ENCODE assay signal across 28 cellular contexts in genomic region chr2:143608758-143609157, GRCh38.
DNase-seq lines count a peak whose midpoint lies in the region; ATAC-seq, FAIRE-seq and TF ChIP-seq lines count a peak whose summit lies in the region.
"Had no signal": no experiment of that assay in that cellular context is flagged by ENCODE, and none has a peak within 500 bp of the region (broad histone marks: within the 10 kb centered on the region; RNA-seq: fewer than 3 reads in every experiment).

No MANE protein-coding gene starts in this region.

- POLR2A ChIA-PET in GM12878 (lab: Charles Lee), result no interaction called here

- H3K9me3 ChIP-seq in HUES64 (ENCODE audit: insufficient read depth, low read depth, low read length), result no peaks in the 10 kb centered on the region
- no peaks in the 10 kb centered on the region for H3K9me3 ChIP-seq in GM12878 (replicated peaks; ENCODE audit: control insufficient read depth, insufficient read depth, low read length)
- H3K9me3 ChIP-seq: A549 had no signal

- no peak for TF ChIP-seq EP300 in GM12878 (IDR thresholded peaks at IDR 0.05; ENCODE audit: borderline replicate concordance in 1 of 2, control insufficient read depth in 1 of 2, low read depth in 2 of 2, low read length in 2 of 2)

- H3K27ac ChIP-seq in HUES64 (ENCODE audit: low read depth, low read length) (peak overlapping the region; percentile 69; the same call in 1 of the 2 replicates), GM12878 (ENCODE audit: control insufficient read depth, insufficient read depth) (no peak overlapping the region)
- H3K27ac ChIP-seq: A549, HL-60 had no signal

- SMC1A ChIA-PET in GM12878 (lab: Charles Lee; ENCODE audit: uncharacterized antibody, unreplicated experiment), result no interaction called here

- no peaks in the 10 kb centered on the region for H3K79me2 ChIP-seq in GM12878 (ENCODE audit: control insufficient read depth, insufficient read depth, low read length)

- H3K27me3 ChIP-seq in HUES64 (ENCODE audit: insufficient read depth, low read length) (no peaks in the 10 kb centered on the region), GM12878 (replicated peaks in 1 of 2; ENCODE audit: control insufficient read depth in 2 of 2, insufficient read depth in 2 of 2, low read length in 1 of 2) (no peaks in the 10 kb centered on the region)

- H3K4me1 ChIP-seq in HUES64 (ENCODE audit: insufficient read depth, low read length) (peaks cover 32% of the 10 kb centered on the region), GM12878 (ENCODE audit: control insufficient read depth, insufficient read depth, low read length) (no peaks in the 10 kb centered on the region)
- H3K4me1 ChIP-seq: A549 had no signal

- intact Hi-C loops in GM12878 (cut with micrococcal nuclease; ENCODE audit: unreplicated experiment), result no loop called here

- no TSS peak for BruUV-seq in GM12878 (replicated peaks; lab: Mats Ljungman, UMichigan)

- TF ChIP-seq POLR2A in GM12878 (IDR thresholded peaks at IDR 0.05; ENCODE audit: low read depth, low read length), result no peak

- TF ChIP-seq RAD21 in GM12878 (IDR thresholded peaks at IDR 0.05; ENCODE audit: insufficient read depth, low read depth, low read length), result no peak

- in situ Hi-C loops in GM12878 (cut with MboI), result no loop called here

- ATAC-seq in GM12878 (no peak), HG03354 (IDR thresholded peaks at IDR 0.05; ENCODE audit: poor library complexity, severe bottlenecking, unreplicated experiment) (no peak), GM18909 (IDR thresholded peaks at IDR 0.05; ENCODE audit: poor library complexity, unreplicated experiment) (no peak)
- ATAC-seq: A549, HepG2, K562 had no signal

- FAIRE-seq in GM12878 (lab: Jason Lieb, UNC), result peak; percentile 47
- FAIRE-seq: A549, GM12891, H54, HepG2, K562, RCC 7860 had no signal

- peaks cover under 1% of the 10 kb centered on the region for H3K27me3 Mint-ChIP-seq in nephron (ENCODE audit: low read depth)
- H3K27me3 Mint-ChIP-seq: CD4-positive, alpha-beta memory T cell had no signal

- H3K4me2 ChIP-seq in GM12878 (ENCODE audit: control insufficient read depth, insufficient read depth), result no peak overlapping the region
- H3K4me2 ChIP-seq: A549 had no signal

- no peaks in the 10 kb centered on the region for H3K36me3 Mint-ChIP-seq in nephron (ENCODE audit: low read depth)

- CTCF ChIA-PET in GM12878 (lab: Yijun Ruan, JAX), result no interaction called here

- H3K4me3 ChIP-seq in HUES64 (ENCODE audit: low read length), result no peak overlapping the region
- H3K4me3 ChIP-seq in GM12878, result no peak overlapping the region
- H3K4me3 ChIP-seq: A549, K562 had no signal

- H3K9ac ChIP-seq in HUES64 (ENCODE audit: low read depth, low read length) (no peak overlapping the region), GM12878 (ENCODE audit: control insufficient read depth, insufficient read depth, low read length) (no peak overlapping the region)

- H2AFZ ChIP-seq in GM12878 (ENCODE audit: control insufficient read depth, low read depth, low read length), result no peak overlapping the region

- RAD21 ChIA-PET in GM12878 (lab: Charles Lee; ENCODE audit: unreplicated experiment), result no interaction called here

- H3K36me3 ChIP-seq in HUES64 (ENCODE audit: insufficient read depth, low read length) (no peaks in the 10 kb centered on the region), GM12878 (ENCODE audit: control insufficient read depth in 2 of 2, insufficient read depth in 2 of 2, low read length in 1 of 2) (no peaks in the 10 kb centered on the region)

- no peaks in the 10 kb centered on the region for H4K20me1 ChIP-seq in GM12878 (ENCODE audit: control insufficient read depth, insufficient read depth)

- DNase-seq in GM12878 (ENCODE audit: low read depth, low spot score), result no peak
- DNase-seq in superior temporal gyrus (ENCODE audit: extremely low spot score), result peak; percentile 38
- no peak for DNase-seq in NCI-H2107 (lab: John Stamatoyannopoulos, UW)
- DNase-seq: AML-193; C1 segment of cervical spinal cord; CD4-positive, alpha-beta memory T cell; COR-L47; EL; GDM1; Kasumi-1; MV-4-11; NCI-H1105; NCI-H1436 treated with DMSO at 0.1 percent for 48 hours; NCI-H187 treated with DMSO at 0.1 percent for 48 hours; NCI-H446; NCI-H524 treated with DMSO at 0.1 percent for 48 hours; NCI-H774 had no signal

- peak overlapping the region; percentile 84 to 95 (median 91) for H3K27ac Mint-ChIP-seq in nephron

- H3K9me3 Mint-ChIP-seq in nephron, result no peaks in the 10 kb centered on the region
- H3K9me3 Mint-ChIP-seq: CD4-positive, alpha-beta memory T cell had no signal

- TF ChIP-seq CTCF in GM12878 (IDR thresholded peaks at IDR 0.05 in 2 of 3, conservative IDR thresholded peaks at IDR 0.05 in 1 of 3; ENCODE audit: control insufficient read depth in 2 of 3, extremely low read depth in 1 of 3, insufficient read depth in 1 of 3, low read depth in 3 of 3, low read length in 3 of 3) (no peak), nephron (IDR thresholded peaks at IDR 0.05; ENCODE audit: unreplicated experiment in 3 of 3) (no peak)

- peaks cover 66% of the 10 kb centered on the region for H3K4me1 Mint-ChIP-seq in nephron

- peak overlapping the region in 1 of 3 experiments; percentile 57 for H3K4me3 Mint-ChIP-seq in nephron

TF ChIP-seq in GM12878, 131 proteins besides CTCF, POLR2A, EP300 and RAD21:
- TF ChIP-seq NKRF (conservative IDR thresholded peaks at IDR 0.05) (no peak), NFYA (IDR thresholded peaks at IDR 0.05; ENCODE audit: borderline replicate concordance, low read depth, low read length) (no peak), PML (IDR thresholded peaks at IDR 0.05; ENCODE audit: low read length) (no peak), POLR2AphosphoS5 (IDR thresholded peaks at IDR 0.05; ENCODE audit: low read length) (no peak), IKZF1 (conservative IDR thresholded peaks at IDR 0.05) (no peak), JUNB (IDR thresholded peaks at IDR 0.05) (no peak), SIN3A (IDR thresholded peaks at IDR 0.05; ENCODE audit: low read depth, low read length) (no peak), SIX5 (IDR thresholded peaks at IDR 0.05; ENCODE audit: low read depth, low read length, severe bottlenecking) (no peak), EED (IDR thresholded peaks at IDR 0.05; ENCODE audit: low read depth) (no peak), TCF12 (IDR thresholded peaks at IDR 0.05; ENCODE audit: low read depth, low read length) (no peak), RAD51 (IDR thresholded peaks at IDR 0.05) (no peak), ZNF622 (IDR thresholded peaks at IDR 0.05) (no peak), CEBPZ (IDR thresholded peaks at IDR 0.05; ENCODE audit: low read depth, low read length) (no peak)
